ENCODE assay signal across 1 cellular context in genomic region chr20:57091748-57092111, GRCh38.
TF ChIP-seq lines count a peak whose summit lies in the region.

No MANE protein-coding gene starts in this region.

TF ChIP-seq in H1, 55 proteins besides CTCF, POLR2A, EP300 and RAD21:
- no peak for TF ChIP-seq HDAC2 (IDR thresholded peaks at IDR 0.05; ENCODE audit: borderline replicate concordance in 1 of 2, low read depth in 2 of 2, low read length in 2 of 2)
- TF ChIP-seq TCF12 (IDR thresholded peaks at IDR 0.05; ENCODE audit: low read depth, low read length), result no peak
- no peak for TF ChIP-seq SAP30 (IDR thresholded peaks at IDR 0.05; ENCODE audit: insufficient read depth, insufficient replicate concordance, low read length)
- no peak for TF ChIP-seq CHD2 (IDR thresholded peaks at IDR 0.05; ENCODE audit: low read length)
- no peak for TF ChIP-seq CBX8 (IDR thresholded peaks at IDR 0.05; ENCODE audit: borderline replicate concordance, low read depth, low read length)
- no peak for TF ChIP-seq ASH2L (IDR thresholded peaks at IDR 0.05; ENCODE audit: low read length)
- TF ChIP-seq, protein P1, sequence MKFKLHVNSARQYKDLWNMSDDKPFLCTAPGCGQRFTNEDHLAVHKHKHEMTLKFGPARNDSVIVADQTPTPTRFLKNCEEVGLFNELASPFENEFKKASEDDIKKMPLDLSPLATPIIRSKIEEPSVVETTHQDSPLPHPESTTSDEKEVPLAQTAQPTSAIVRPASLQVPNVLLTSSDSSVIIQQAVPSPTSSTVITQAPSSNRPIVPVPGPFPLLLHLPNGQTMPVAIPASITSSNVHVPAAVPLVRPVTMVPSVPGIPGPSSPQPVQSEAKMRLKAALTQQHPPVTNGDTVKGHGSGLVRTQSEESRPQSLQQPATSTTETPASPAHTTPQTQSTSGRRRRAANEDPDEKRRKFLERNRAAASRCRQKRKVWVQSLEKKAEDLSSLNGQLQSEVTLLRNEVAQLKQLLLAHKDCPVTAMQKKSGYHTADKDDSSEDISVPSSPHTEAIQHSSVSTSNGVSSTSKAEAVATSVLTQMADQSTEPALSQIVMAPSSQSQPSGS (IDR thresholded peaks at IDR 0.05; ENCODE audit: low read length), result no peak
- TF ChIP-seq JUND (IDR thresholded peaks at IDR 0.05; ENCODE audit: low read length), result no peak
- TF ChIP-seq YY1 (IDR thresholded peaks at IDR 0.05; ENCODE audit: low read depth, low read length), result no peak
- TF ChIP-seq CREB1 (IDR thresholded peaks at IDR 0.05), result no peak
- no peak for TF ChIP-seq RXRA (IDR thresholded peaks at IDR 0.05; ENCODE audit: insufficient read depth, low read depth, low read length)
- TF ChIP-seq, protein P2, sequence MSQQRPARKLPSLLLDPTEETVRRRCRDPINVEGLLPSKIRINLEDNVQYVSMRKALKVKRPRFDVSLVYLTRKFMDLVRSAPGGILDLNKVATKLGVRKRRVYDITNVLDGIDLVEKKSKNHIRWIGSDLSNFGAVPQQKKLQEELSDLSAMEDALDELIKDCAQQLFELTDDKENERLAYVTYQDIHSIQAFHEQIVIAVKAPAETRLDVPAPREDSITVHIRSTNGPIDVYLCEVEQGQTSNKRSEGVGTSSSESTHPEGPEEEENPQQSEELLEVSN (IDR thresholded peaks at IDR 0.05), result no peak
- TF ChIP-seq CHD1 (IDR thresholded peaks at IDR 0.05; ENCODE audit: low read depth, low read length), result no peak
- TF ChIP-seq BCL11A (IDR thresholded peaks at IDR 0.05; ENCODE audit: low read depth in 2 of 2, low read length in 2 of 2), result no peak
- no peak for TF ChIP-seq RNF2 (IDR thresholded peaks at IDR 0.05; ENCODE audit: borderline replicate concordance, low read depth, low read length, missing control alignments, poor library complexity, severe bottlenecking)
- no peak for TF ChIP-seq FOSL1 (IDR thresholded peaks at IDR 0.05; ENCODE audit: insufficient read depth, low read depth, low read length)
- TF ChIP-seq EGR1 (IDR thresholded peaks at IDR 0.05; ENCODE audit: borderline replicate concordance, low read depth, low read length), result no peak
- TF ChIP-seq KDM1A (IDR thresholded peaks at IDR 0.05; ENCODE audit: borderline replicate concordance, low read length), result no peak
- no peak for TF ChIP-seq BRCA1 (IDR thresholded peaks at IDR 0.05; ENCODE audit: low read depth, low read length)
